Comparison of ENCODE assay signal across 8 cellular contexts in genomic region chr15:69219690-69220089, GRCh38.
"Had no signal": no experiment of that assay in that cellular context is flagged by ENCODE, and none has a peak within 500 bp of the region (broad histone marks: within the 10 kb centered on the region; RNA-seq: fewer than 3 reads in every experiment).

No MANE protein-coding gene starts in this region.

- ATAC-seq: GM23338 had no signal

- H3K4me2 ChIP-seq: GM23338, KMS-11 had no signal

- H3K4me3 ChIP-seq: GM23338 had no signal

- H3K27ac ChIP-seq: KMS-11 had no signal

- FAIRE-seq: H1, H54, HTR-8/SVneo had no signal

- DNase-seq: H9, HCEC 1CT, KBM-7 had no signal
